8 cellular contexts compared by ENCODE assay signal in genomic region chr5:33299621-33300208, GRCh38.
DNase-seq lines count a peak whose midpoint lies in the region; ATAC-seq and TF ChIP-seq lines count a peak whose summit lies in the region.

No MANE protein-coding gene starts in this region.

- H3K9me3 ChIP-seq in BLaER1 (no peaks in the 10 kb centered on the region), RWPE2 (ENCODE audit: severe bottlenecking) (no peaks in the 10 kb centered on the region)
- no peaks in the 10 kb centered on the region for H3K9me3 ChIP-seq in CD4-positive, alpha-beta T cell (ENCODE audit: control insufficient read depth, low read length)

- H3K27me3 ChIP-seq in BLaER1 (no peaks in the 10 kb centered on the region), RWPE2 (ENCODE audit: insufficient read depth, poor library complexity, severe bottlenecking) (no peaks in the 10 kb centered on the region)
- no peaks in the 10 kb centered on the region for H3K27me3 ChIP-seq in CD4-positive, alpha-beta T cell (ENCODE audit: control insufficient read depth, insufficient read depth, low read length)

- H3K9me3 Mint-ChIP-seq in progenitor cell of endocrine pancreas (ENCODE audit: low read depth) = no peaks in the 10 kb centered on the region
- H3K9me3 Mint-ChIP-seq in CD4-positive, alpha-beta T cell = peaks cover 2% of the 10 kb centered on the region
- no peaks in the 10 kb centered on the region for H3K9me3 Mint-ChIP-seq in stimulated activated memory B cell treated with anti-CD40 and anti-IgM and Interleukin-4, amounts not matched to agents 10 μg/mL and 1 μg/mL and 100 μg/mL, for 72 hours

- intact Hi-C loops in CD4-positive, alpha-beta T cell (cut with DNase I, micrococcal nuclease) = loop anchor here in 1 of 2 experiments (10.0 kb wide), 1 partner anchor 265 kb away; no protein-coding TSS in a partner anchor

- POLR2A ChIA-PET in CD4-positive, alpha-beta T cell (lab: Charles Lee) = no interaction called here

- DNase-seq in RWPE2 (ENCODE audit: low spot score) (no peak), fibroblast of peridontal ligament (ENCODE audit: extremely low read depth) (peak; percentile 87), progenitor cell of endocrine pancreas (ENCODE audit: low spot score, unreplicated experiment) (no peak)
- DNase-seq in CD4-positive, alpha-beta T cell = no peak

- TF ChIP-seq CTCF in RWPE2 (IDR thresholded peaks at IDR 0.05; ENCODE audit: poor library complexity, severe bottlenecking) (peak; percentile 87), progenitor cell of endocrine pancreas (IDR thresholded peaks at IDR 0.05; ENCODE audit: unreplicated experiment) (peak; percentile 44)
- no peak for TF ChIP-seq CTCF in CD4-positive, alpha-beta T cell (IDR thresholded peaks at IDR 0.05)

- H3K27ac ChIP-seq in BLaER1 (no peak overlapping the region; the same call in 1 of the 2 replicates), RWPE2 (ENCODE audit: poor library complexity, severe bottlenecking) (peak overlapping the region; percentile 21)
- H3K27ac ChIP-seq in CD4-positive, alpha-beta T cell (ENCODE audit: low read depth, low read length) = no peak overlapping the region

- no peaks in the 10 kb centered on the region for H4K20me1 ChIP-seq in BLaER1

- peak overlapping the region; percentile 66 for H3K4me2 ChIP-seq in BLaER1

- H3K27me3 Mint-ChIP-seq in progenitor cell of endocrine pancreas = no peaks in the 10 kb centered on the region
- H3K27me3 Mint-ChIP-seq in CD4-positive, alpha-beta T cell = no peaks in the 10 kb centered on the region
- no peaks in the 10 kb centered on the region for H3K27me3 Mint-ChIP-seq in stimulated activated memory B cell treated with anti-CD40 and anti-IgM and Interleukin-4, amounts not matched to agents 10 μg/mL and 1 μg/mL and 100 μg/mL, for 72 hours

- H3K4me1 ChIP-seq in BLaER1 (peaks cover 23% of the 10 kb centered on the region), RWPE2 (ENCODE audit: insufficient read depth, poor library complexity, severe bottlenecking) (peaks cover 20% of the 10 kb centered on the region)

- H3K36me3 Mint-ChIP-seq in progenitor cell of endocrine pancreas (ENCODE audit: insufficient read depth) = no peaks in the 10 kb centered on the region
- H3K36me3 Mint-ChIP-seq in CD4-positive, alpha-beta T cell (ENCODE audit: low read depth) = no peaks in the 10 kb centered on the region
- no peaks in the 10 kb centered on the region for H3K36me3 Mint-ChIP-seq in stimulated activated memory B cell treated with anti-CD40 and anti-IgM and Interleukin-4, amounts not matched to agents 10 μg/mL and 1 μg/mL and 100 μg/mL, for 72 hours

- H3K27ac Mint-ChIP-seq in progenitor cell of endocrine pancreas = no peak overlapping the region
- no peak overlapping the region for H3K27ac Mint-ChIP-seq in CD4-positive, alpha-beta T cell
- no peak overlapping the region for H3K27ac Mint-ChIP-seq in stimulated activated memory B cell treated with anti-CD40 and anti-IgM and Interleukin-4, amounts not matched to agents 10 μg/mL and 1 μg/mL and 100 μg/mL, for 72 hours

- CTCF ChIA-PET in CD4-positive, alpha-beta T cell (lab: Charles Lee) = no interaction called here

- H3K4me1 Mint-ChIP-seq in progenitor cell of endocrine pancreas (ENCODE audit: low read depth) = peaks cover 26% of the 10 kb centered on the region
- H3K4me1 Mint-ChIP-seq in CD4-positive, alpha-beta T cell (ENCODE audit: low read depth) = peaks cover 10% of the 10 kb centered on the region
- H3K4me1 Mint-ChIP-seq in stimulated activated memory B cell treated with anti-CD40 and anti-IgM and Interleukin-4, amounts not matched to agents 10 μg/mL and 1 μg/mL and 100 μg/mL, for 72 hours = peaks cover 14% of the 10 kb centered on the region

- H3K4me3 Mint-ChIP-seq in progenitor cell of endocrine pancreas (ENCODE audit: low read depth) = no peak overlapping the region
- H3K4me3 Mint-ChIP-seq in CD4-positive, alpha-beta T cell = no peak overlapping the region
- no peak overlapping the region for H3K4me3 Mint-ChIP-seq in stimulated activated memory B cell treated with anti-CD40 and anti-IgM and Interleukin-4, amounts not matched to agents 10 μg/mL and 1 μg/mL and 100 μg/mL, for 72 hours

- no peak overlapping the region for H3K4me3 ChIP-seq in BLaER1
- no peak overlapping the region for H3K4me3 ChIP-seq in RWPE2 (ENCODE audit: severe bottlenecking)

- ATAC-seq in GM18907 (IDR thresholded peaks at IDR 0.05; ENCODE audit: unreplicated experiment) (peak; percentile 36), HG03159 (IDR thresholded peaks at IDR 0.05; ENCODE audit: unreplicated experiment) (peak; percentile 36), RWPE2 (ENCODE audit: low read depth) (peak; percentile 92)
- ATAC-seq in CD4-positive, alpha-beta T cell (ENCODE audit: poor library complexity) = no peak
- no peak for ATAC-seq in stimulated activated memory B cell treated with anti-CD40 and anti-IgM and Interleukin-4, amounts not matched to agents 10 μg/mL and 1 μg/mL and 100 μg/mL, for 72 hours

- H3K36me3 ChIP-seq in BLaER1 (no peaks in the 10 kb centered on the region), RWPE2 (ENCODE audit: low read depth) (no peaks in the 10 kb centered on the region; the same call in 1 of the 2 replicates)

- H3K9ac ChIP-seq in BLaER1 = no peak overlapping the region

Comparison
In these comparisons a context has a peak if more than half of its experiments do, and no peak if none do; other contexts are left out.
1. ATAC-seq: peak in GM18907 (single experiment), HG03159 (single experiment) and RWPE2 (single experiment); none in CD4-positive, alpha-beta T cell (single experiment) and stimulated activated memory B cell treated with anti-CD40 and anti-IgM and Interleukin-4, amounts not matched to agents 10 μg/mL and 1 μg/mL and 100 μg/mL, for 72 hours (single experiment).